ENCODE assay signal across 13 cellular contexts in genomic region chr1:186865253-186865652, GRCh38. TPM values are rescaled to one million over a fixed set of nuclear protein-coding genes. Genes with fewer than 3 reads are reported as not detected.
DNase-seq lines count a peak whose midpoint lies in the region; ATAC-seq and TF ChIP-seq lines count a peak whose summit lies in the region.
"Had no signal": no experiment of that assay in that cellular context is flagged by ENCODE, and none has a peak within 500 bp of the region (broad histone marks: within the 10 kb centered on the region; RNA-seq: fewer than 3 reads in every experiment).

No MANE protein-coding gene starts in this region.

- TF ChIP-seq CTCF in HFFc6 (IDR thresholded peaks at IDR 0.05), result no peak

- H3K27ac Mint-ChIP-seq in HFFc6, result no peak overlapping the region
- H3K27ac Mint-ChIP-seq: activated naive CD8-positive, alpha-beta T cell; B cell; nephron progenitor cell had no signal

- H3K4me1 Mint-ChIP-seq in HFFc6 (ENCODE audit: low read depth), result no peaks in the 10 kb centered on the region
- H3K4me1 Mint-ChIP-seq: B cell, nephron progenitor cell had no signal

- ATAC-seq in GM19043 (IDR thresholded peaks at IDR 0.05; ENCODE audit: low read depth, unreplicated experiment) (peak; percentile 76), HG02623 (IDR thresholded peaks at IDR 0.05; ENCODE audit: unreplicated experiment) (peak; percentile 80), HG03442 (IDR thresholded peaks at IDR 0.05; ENCODE audit: unreplicated experiment) (peak; percentile 89)

- no peak overlapping the region for H3K27ac ChIP-seq in caudate nucleus (ENCODE audit: low read depth, low read length)
- H3K27ac ChIP-seq: suprapubic skin had no signal

- H3K4me3 Mint-ChIP-seq in HFFc6, result no peak overlapping the region
- H3K4me3 Mint-ChIP-seq: activated naive CD8-positive, alpha-beta T cell; B cell; nephron progenitor cell had no signal

- H3K9me3 Mint-ChIP-seq in HFFc6, result no peaks in the 10 kb centered on the region
- H3K9me3 Mint-ChIP-seq: nephron progenitor cell had no signal

- no peaks in the 10 kb centered on the region for H3K36me3 Mint-ChIP-seq in HFFc6 (ENCODE audit: low read depth)
- H3K36me3 Mint-ChIP-seq: activated naive CD8-positive, alpha-beta T cell had no signal

- DNase-seq in ELR (ENCODE audit: low read depth) (peak; percentile 20), inferior parietal cortex (ENCODE audit: extremely low spot score) (no peak), SIG-M5 (lab: John Stamatoyannopoulos, UW) (no peak), caudate nucleus (lab: John Stamatoyannopoulos, UW) (no peak), HFFc6 (no peak)
- DNase-seq: NCI-H1694 treated with DMSO at 0.1 percent for 48 hours, nephron progenitor cell had no signal

- no peaks in the 10 kb centered on the region for H3K27me3 Mint-ChIP-seq in HFFc6 (ENCODE audit: insufficient read depth)
- H3K27me3 Mint-ChIP-seq: activated naive CD8-positive, alpha-beta T cell; B cell had no signal

RNA-seq across cellular contexts. Expression of gene PLA2G4A, which starts 36.5 kb away (rescaled TPM):
- total RNA-seq in HFFc6 (2021; fragmentation: NEBNext Ultra II Directional; extraction: Animal tissue kit (Norgen Biotek cat#: 25700)), result under 1 TPM; 0.25 to 0.90 (median 0.45) TPM
